Comparison of ENCODE assay signal across 7 cellular contexts in the genomic region with DNA sequence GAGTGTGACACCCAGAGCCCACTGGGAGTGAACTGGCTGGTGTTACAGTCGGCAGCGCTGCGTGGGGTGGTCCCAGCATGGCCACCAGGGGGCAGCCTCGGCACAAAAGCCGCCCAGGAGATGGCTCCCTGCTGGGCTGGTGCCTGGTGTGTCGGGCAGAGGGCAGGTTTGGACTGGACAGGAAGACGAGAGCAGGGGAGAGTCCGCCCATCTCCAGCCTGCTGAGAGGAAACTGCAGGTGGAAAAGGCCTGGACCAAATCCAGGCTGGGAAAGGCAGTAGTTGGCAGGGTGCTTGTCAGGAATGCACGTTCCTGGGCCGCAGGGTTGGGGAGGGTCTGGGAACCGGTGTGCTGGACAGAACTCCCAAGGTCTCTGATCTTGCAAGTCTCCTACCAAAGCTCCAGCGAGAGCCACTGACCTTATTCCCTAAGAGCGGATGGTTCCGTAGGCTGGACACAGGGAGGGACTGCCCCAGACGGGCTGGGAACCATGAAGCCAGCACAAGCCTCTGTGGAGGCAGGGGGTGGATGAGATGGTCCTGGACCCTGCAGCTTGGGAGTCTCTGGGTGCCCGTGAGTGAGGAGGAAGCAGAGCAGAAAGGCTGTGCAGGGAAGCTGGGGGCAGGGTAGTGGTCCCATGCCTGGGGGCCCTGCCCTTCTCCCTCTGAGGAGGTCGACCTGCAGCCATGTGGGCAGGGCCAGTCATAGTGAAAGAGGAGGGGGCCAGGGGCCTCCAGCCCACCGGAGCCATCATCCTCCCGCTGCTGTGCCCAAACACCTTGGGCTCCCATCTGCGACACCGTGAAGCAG. TPM values are rescaled to one million over a fixed set of nuclear protein-coding genes. Genes with fewer than 3 reads are reported as not detected.
DNase-seq lines count a peak whose midpoint lies in the region; ATAC-seq and TF ChIP-seq lines count a peak whose summit lies in the region.

No MANE protein-coding gene starts in this region.

- DNase-seq in Karpas-422 (peak; percentile 94), SKM-1 (lab: John Stamatoyannopoulos, UW; ENCODE audit: unreplicated experiment) (peak; percentile 39), germinal center (ENCODE audit: low spot score) (peak; percentile 79), posterior cingulate gyrus (peak; percentile 50 to 96 (median 76)), upper lobe of right lung (peak; percentile 94)
- peak; percentile 90 for DNase-seq in activated naive CD4-positive, alpha-beta T cell treated with Interleukin-2 at 50 U/mL for 16 hours

- TF ChIP-seq CTCF in GM12872 (IDR thresholded peaks at IDR 0.05; ENCODE audit: insufficient read depth, low read depth, low read length) (peak; percentile 93), upper lobe of right lung (IDR thresholded peaks at IDR 0.05) (peak; percentile 91)

- H3K36me3 ChIP-seq in Karpas-422 (ENCODE audit: insufficient read depth, low read length) (no peaks in the 10 kb centered on the region), upper lobe of right lung (no peaks in the 10 kb centered on the region)

- intact Hi-C loops in posterior cingulate gyrus (cut with DNase I): loop anchor here (1.0 kb wide), 1 partner anchor 69 kb away; no protein-coding TSS in a partner anchor
- intact Hi-C loops in upper lobe of right lung (cut with DNase I): no loop called here

- no peak overlapping the region for H3K4me2 ChIP-seq in Karpas-422 (ENCODE audit: low read depth, low read length, poor library complexity, severe bottlenecking)

- no peak overlapping the region for H3K4me3 ChIP-seq in Karpas-422 (ENCODE audit: low read length)
- no peak overlapping the region for H3K4me3 ChIP-seq in upper lobe of right lung

- H2AFZ ChIP-seq in Karpas-422 (ENCODE audit: low read length): no peak overlapping the region

- H4K20me1 ChIP-seq in Karpas-422 (ENCODE audit: insufficient read depth, low read depth, low read length): peaks cover 12% of the 10 kb centered on the region; the same call in 1 of the 2 replicates

- no peaks in the 10 kb centered on the region for H3K79me2 ChIP-seq in Karpas-422 (ENCODE audit: low read length)

- H3K27me3 ChIP-seq in Karpas-422 (ENCODE audit: low read length): no peaks in the 10 kb centered on the region
- peaks cover 4% of the 10 kb centered on the region for H3K27me3 ChIP-seq in upper lobe of right lung

- H3K4me1 ChIP-seq in Karpas-422 (ENCODE audit: low read length) (no peaks in the 10 kb centered on the region), upper lobe of right lung (peaks cover 61% of the 10 kb centered on the region)

- no peaks in the 10 kb centered on the region for H3K9me2 ChIP-seq in Karpas-422 (replicated peaks; ENCODE audit: insufficient read depth, low read length)

- H3K9me3 ChIP-seq in Karpas-422 (ENCODE audit: low read length) (no peaks in the 10 kb centered on the region), upper lobe of right lung (no peaks in the 10 kb centered on the region)

- no peak overlapping the region for H3K9ac ChIP-seq in Karpas-422 (ENCODE audit: low read length)

- ATAC-seq in upper lobe of right lung: peak; percentile 71

- H3K27ac ChIP-seq in Karpas-422 (ENCODE audit: low read length) (no peak overlapping the region), upper lobe of right lung (no peak overlapping the region)

RNA-seq across cellular contexts. Expression of gene AHNAK2, which starts 1.8 kb away (rescaled TPM):
- under 0.01 TPM in 1 of 2 replicates, not detected in the other for total RNA-seq in Karpas-422 (2014; rRNA removed; shearing (Covaris generic); ENCODE audit: low replicate concordance)
- total RNA-seq in upper lobe of right lung: 13.7 TPM

RNA-seq across cellular contexts. Expression of gene CLBA1, which starts 9.2 kb away (rescaled TPM):
- 9.4 and 14.5 TPM in 2 replicates for total RNA-seq in Karpas-422 (2014; rRNA removed; shearing (Covaris generic); ENCODE audit: low replicate concordance)
- total RNA-seq in upper lobe of right lung: 6.9 TPM

RNA-seq across cellular contexts. Expression of gene CDCA4, which starts 44.5 kb away (rescaled TPM):
- total RNA-seq in Karpas-422 (2014; rRNA removed; shearing (Covaris generic); ENCODE audit: low replicate concordance): 25.2 and 33.5 TPM in 2 replicates
- total RNA-seq in upper lobe of right lung: 4.1 TPM

RNA-seq across cellular contexts. Expression of gene PLD4, which starts 51.7 kb away (rescaled TPM):
- 146 and 265 TPM in 2 replicates for total RNA-seq in Karpas-422 (2014; rRNA removed; shearing (Covaris generic); ENCODE audit: low replicate concordance)
- 3.1 TPM for total RNA-seq in upper lobe of right lung

Comparison
In these comparisons a context has a peak if more than half of its experiments do, and no peak if none do; other contexts are left out.
1. DNase-seq: peak in every context shown above with its lines; median percentile 94 in Karpas-422; 94 in upper lobe of right lung; 90 in activated naive CD4-positive, alpha-beta T cell treated with Interleukin-2 at 50 U/mL for 16 hours; 79 in germinal center; 76 in posterior cingulate gyrus; 39 in SKM-1.
2. RNA of gene AHNAK2, which starts 1.8 kb away (total RNA-seq): 13.7 TPM in upper lobe of right lung (single experiment); under 0.01 TPM in Karpas-422; every median in the first group is over 10 times any median in the second.